In the genomic region with DNA sequence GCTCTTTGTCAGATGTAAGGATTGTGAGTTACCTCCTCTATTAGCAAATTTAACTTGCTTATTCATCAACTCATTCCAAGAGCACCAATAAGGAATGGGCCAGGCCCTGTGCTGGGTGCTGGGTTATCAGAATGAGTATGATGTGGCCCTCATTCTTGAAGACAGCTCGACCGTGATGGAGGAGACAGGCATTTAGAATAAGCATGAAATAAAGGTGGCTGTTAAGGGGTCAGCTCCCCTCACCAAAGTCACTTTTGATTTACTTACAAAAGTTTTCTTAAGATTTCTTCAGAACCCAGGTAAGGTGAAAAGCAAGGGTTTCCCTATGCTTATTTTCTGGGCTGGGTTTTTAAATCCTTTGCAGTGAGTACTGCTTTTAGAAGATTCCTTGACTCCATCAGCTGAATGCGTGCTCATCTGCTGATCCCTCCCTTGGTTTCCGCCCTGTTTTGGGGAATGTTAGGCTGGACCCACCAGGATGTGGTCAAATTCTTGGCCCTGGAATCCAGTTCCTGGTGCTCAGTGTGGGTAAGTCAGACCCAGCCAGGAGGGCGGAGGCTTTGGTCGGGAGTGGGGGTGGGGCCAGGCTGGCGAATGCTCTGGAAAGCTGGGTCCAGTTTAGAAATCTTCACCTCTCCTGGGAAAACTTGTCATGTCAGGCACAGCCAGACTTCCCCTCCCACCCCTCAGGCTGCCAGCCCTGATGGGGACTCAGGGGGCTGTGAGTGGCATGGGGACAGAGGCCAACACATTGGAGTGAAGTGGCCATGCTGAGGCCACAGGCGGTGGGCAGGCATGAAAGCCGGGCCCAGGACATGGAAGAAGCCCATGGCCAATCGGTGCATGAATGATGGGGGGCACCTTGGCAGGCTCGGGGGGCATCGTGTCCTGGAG, we compare ENCODE assay signal across 12 cellular contexts. TPM values are rescaled to one million over a fixed set of nuclear protein-coding genes. Genes with fewer than 3 reads are reported as not detected.
DNase-seq lines count a peak whose midpoint lies in the region; ATAC-seq and TF ChIP-seq lines count a peak whose summit lies in the region.
"Had no signal": no experiment of that assay in that cellular context is flagged by ENCODE, and none has a peak within 500 bp of the region (broad histone marks: within the 10 kb centered on the region; RNA-seq: fewer than 3 reads in every experiment).

No MANE protein-coding gene starts in this region.

- H3K27me3 Mint-ChIP-seq in WTC11 (ENCODE audit: low read depth): peaks cover 6% of the 10 kb centered on the region; the same call in 1 of the 2 replicates

- TF ChIP-seq CTCF in HFF-Myc (IDR thresholded peaks at IDR 0.05; ENCODE audit: low read depth, low read length, missing control alignments) (no peak), WTC11 (IDR thresholded peaks at IDR 0.05) (no peak), foreskin keratinocyte (conservative IDR thresholded peaks at IDR 0.05) (no peak), mucosa of descending colon (IDR thresholded peaks at IDR 0.05) (no peak)

- H3K36me3 Mint-ChIP-seq in WTC11: peaks cover 4% of the 10 kb centered on the region

- H3K9me3 Mint-ChIP-seq in WTC11: peaks cover 12% of the 10 kb centered on the region

- intact Hi-C loops in mucosa of descending colon (cut with DNase I, micrococcal nuclease): no loop called here

- peak overlapping the region; percentile 89 for H3K27ac ChIP-seq in foreskin keratinocyte

- H3K27me3 ChIP-seq in foreskin keratinocyte: no peaks in the 10 kb centered on the region

- H3K4me3 Mint-ChIP-seq in WTC11: no peak overlapping the region

- no peak overlapping the region for H3K27ac Mint-ChIP-seq in WTC11

- CTCF ChIA-PET in WTC11 (lab: Charles Lee): interaction anchor here (0.6 kb wide), 1 partner anchor 64 kb away, joined by 3 read pairs; no protein-coding TSS in a partner anchor

- H3K4me1 Mint-ChIP-seq in WTC11: peaks cover 14% of the 10 kb centered on the region

- DNase-seq in HFF-Myc (ENCODE audit: extremely low read depth, low read depth) (peak; percentile 96), WTC11 (ENCODE audit: low spot score) (no peak), foreskin keratinocyte (peak; percentile 94 to 98), smooth muscle cell of the brain vasculature (ENCODE audit: low read depth, low spot score) (peak; percentile 57), AML-193 (lab: John Stamatoyannopoulos, UW) (no peak), mucosa of descending colon (no peak), COLO829 (ENCODE audit: low spot score) (no peak), inferior parietal cortex (ENCODE audit: extremely low spot score) (no peak)
- DNase-seq: activated CD8-positive, alpha-beta memory T cell treated with anti-CD3 and anti-CD28 coated beads, Interleukin-2, amount 50 U/mL, for 4 hours; cortex of kidney; NCI-H1436 had no signal

- H3K4me1 ChIP-seq in foreskin keratinocyte: peaks cover 54% of the 10 kb centered on the region
- no peaks in the 10 kb centered on the region for H3K4me1 ChIP-seq in mucosa of descending colon (ENCODE audit: low read depth)

- POLR2A ChIA-PET in WTC11 (lab: Charles Lee): interaction anchor here (0.6 kb wide), 1 partner anchor 189 kb away, joined by 3 read pairs; no protein-coding TSS in a partner anchor

- ATAC-seq in WTC11 (peak; percentile 77), foreskin keratinocyte (peak; percentile 85), mucosa of descending colon (no peak)
- ATAC-seq: Right ventricle myocardium inferior had no signal

- H3K4me3 ChIP-seq in HFF-Myc (replicated peaks; ENCODE audit: low read depth, low read length) (peak overlapping the region; percentile 5; the same call in 1 of the 2 replicates), mucosa of descending colon (no peak overlapping the region)

- H3K36me3 ChIP-seq in mucosa of descending colon (ENCODE audit: low read depth): no peaks in the 10 kb centered on the region

- H3K9me3 ChIP-seq in mucosa of descending colon: no peaks in the 10 kb centered on the region

TF ChIP-seq in WTC11, 78 proteins besides CTCF, POLR2A, EP300 and RAD21 (continues in another document):
- TF ChIP-seq, protein P1, sequence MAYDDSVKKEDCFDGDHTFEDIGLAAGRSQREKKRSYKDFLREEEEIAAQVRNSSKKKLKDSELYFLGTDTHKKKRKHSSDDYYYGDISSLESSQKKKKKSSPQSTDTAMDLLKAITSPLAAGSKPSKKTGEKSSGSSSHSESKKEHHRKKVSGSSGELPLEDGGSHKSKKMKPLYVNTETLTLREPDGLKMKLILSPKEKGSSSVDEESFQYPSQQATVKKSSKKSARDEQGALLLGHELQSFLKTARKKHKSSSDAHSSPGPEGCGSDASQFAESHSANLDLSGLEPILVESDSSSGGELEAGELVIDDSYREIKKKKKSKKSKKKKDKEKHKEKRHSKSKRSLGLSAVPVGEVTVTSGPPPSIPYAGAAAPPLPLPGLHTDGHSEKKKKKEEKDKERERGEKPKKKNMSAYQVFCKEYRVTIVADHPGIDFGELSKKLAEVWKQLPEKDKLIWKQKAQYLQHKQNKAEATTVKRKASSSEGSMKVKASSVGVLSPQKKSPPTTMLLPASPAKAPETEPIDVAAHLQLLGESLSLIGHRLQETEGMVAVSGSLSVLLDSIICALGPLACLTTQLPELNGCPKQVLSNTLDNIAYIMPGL (CRISPR knock-in tag; IDR thresholded peaks at IDR 0.05): no peak
- no peak for TF ChIP-seq SMAD3 (CRISPR knock-in tag; IDR thresholded peaks at IDR 0.05; ENCODE audit: borderline replicate concordance)
- TF ChIP-seq ZNF416 (CRISPR knock-in tag; IDR thresholded peaks at IDR 0.05): no peak
- no peak for TF ChIP-seq ZNF138 (CRISPR knock-in tag; conservative IDR thresholded peaks at IDR 0.05)
- TF ChIP-seq ZNF423 (CRISPR knock-in tag; IDR thresholded peaks at IDR 0.05): no peak
- TF ChIP-seq CREM (CRISPR knock-in tag; IDR thresholded peaks at IDR 0.05): no peak
- TF ChIP-seq, protein P2, sequence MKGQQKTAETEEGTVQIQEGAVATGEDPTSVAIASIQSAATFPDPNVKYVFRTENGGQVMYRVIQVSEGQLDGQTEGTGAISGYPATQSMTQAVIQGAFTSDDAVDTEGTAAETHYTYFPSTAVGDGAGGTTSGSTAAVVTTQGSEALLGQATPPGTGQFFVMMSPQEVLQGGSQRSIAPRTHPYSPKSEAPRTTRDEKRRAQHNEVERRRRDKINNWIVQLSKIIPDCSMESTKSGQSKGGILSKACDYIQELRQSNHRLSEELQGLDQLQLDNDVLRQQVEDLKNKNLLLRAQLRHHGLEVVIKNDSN (CRISPR knock-in tag; IDR thresholded peaks at IDR 0.05): no peak
- TF ChIP-seq ATF1 (CRISPR knock-in tag; IDR thresholded peaks at IDR 0.05): no peak
- TF ChIP-seq, protein P3, sequence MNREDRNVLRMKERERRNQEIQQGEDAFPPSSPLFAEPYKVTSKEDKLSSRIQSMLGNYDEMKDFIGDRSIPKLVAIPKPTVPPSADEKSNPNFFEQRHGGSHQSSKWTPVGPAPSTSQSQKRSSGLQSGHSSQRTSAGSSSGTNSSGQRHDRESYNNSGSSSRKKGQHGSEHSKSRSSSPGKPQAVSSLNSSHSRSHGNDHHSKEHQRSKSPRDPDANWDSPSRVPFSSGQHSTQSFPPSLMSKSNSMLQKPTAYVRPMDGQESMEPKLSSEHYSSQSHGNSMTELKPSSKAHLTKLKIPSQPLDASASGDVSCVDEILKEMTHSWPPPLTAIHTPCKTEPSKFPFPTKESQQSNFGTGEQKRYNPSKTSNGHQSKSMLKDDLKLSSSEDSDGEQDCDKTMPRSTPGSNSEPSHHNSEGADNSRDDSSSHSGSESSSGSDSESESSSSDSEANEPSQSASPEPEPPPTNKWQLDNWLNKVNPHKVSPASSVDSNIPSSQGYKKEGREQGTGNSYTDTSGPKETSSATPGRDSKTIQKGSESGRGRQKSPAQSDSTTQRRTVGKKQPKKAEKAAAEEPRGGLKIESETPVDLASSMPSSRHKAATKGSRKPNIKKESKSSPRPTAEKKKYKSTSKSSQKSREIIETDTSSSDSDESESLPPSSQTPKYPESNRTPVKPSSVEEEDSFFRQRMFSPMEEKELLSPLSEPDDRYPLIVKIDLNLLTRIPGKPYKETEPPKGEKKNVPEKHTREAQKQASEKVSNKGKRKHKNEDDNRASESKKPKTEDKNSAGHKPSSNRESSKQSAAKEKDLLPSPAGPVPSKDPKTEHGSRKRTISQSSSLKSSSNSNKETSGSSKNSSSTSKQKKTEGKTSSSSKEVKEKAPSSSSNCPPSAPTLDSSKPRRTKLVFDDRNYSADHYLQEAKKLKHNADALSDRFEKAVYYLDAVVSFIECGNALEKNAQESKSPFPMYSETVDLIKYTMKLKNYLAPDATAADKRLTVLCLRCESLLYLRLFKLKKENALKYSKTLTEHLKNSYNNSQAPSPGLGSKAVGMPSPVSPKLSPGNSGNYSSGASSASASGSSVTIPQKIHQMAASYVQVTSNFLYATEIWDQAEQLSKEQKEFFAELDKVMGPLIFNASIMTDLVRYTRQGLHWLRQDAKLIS (CRISPR knock-in tag; IDR thresholded peaks at IDR 0.05; ENCODE audit: borderline replicate concordance): no peak
- TF ChIP-seq ZNF121 (CRISPR knock-in tag; IDR thresholded peaks at IDR 0.05): no peak
- TF ChIP-seq NFE2L1 (CRISPR knock-in tag; IDR thresholded peaks at IDR 0.05): no peak
- TF ChIP-seq RELA (CRISPR knock-in tag; IDR thresholded peaks at IDR 0.05; ENCODE audit: borderline replicate concordance): no peak
- TF ChIP-seq, protein P4, sequence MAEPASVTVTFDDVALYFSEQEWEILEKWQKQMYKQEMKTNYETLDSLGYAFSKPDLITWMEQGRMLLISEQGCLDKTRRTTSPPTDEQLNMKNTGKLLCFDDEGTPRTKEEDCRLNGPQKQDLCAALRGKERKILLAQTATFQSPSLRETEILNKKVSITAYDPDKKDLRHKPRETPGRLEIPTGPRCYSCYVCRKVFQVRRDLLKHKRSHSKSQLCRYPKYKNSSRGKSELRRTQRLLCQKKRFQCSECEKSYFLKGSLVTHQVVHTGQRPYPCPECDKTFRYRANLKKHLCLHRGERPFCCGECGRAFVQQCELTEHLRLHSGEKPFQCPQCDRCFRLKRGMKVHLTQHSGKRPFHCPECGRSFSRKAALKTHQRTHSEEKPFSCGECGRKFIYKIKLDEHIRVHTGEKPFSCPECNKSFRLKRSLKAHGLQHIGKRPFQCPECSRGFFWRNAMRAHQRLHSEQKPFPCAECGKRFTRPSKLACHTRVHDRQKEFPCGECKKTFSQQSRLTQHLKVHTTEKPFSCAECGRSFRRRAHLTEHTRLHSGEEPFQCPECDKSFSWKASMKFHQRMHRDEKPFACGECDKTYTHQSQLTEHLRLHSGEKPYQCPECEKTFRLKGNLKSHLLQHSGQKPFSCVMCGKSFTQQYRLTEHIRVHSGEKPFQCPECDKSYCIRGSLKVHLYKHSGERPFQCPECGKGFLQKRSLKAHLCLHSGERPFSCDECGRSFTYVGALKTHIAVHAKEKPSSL (CRISPR knock-in tag; conservative IDR thresholded peaks at IDR 0.05): no peak

RNA-seq across cellular contexts. Expression of a gene that starts 15.0 kb away (rescaled TPM):
- total RNA-seq in WTC11 (2021): 0.15 to 0.57 TPM (median 0.18 TPM) in 3 replicates
- 0.42 and 0.75 TPM in 2 replicates for total RNA-seq in foreskin keratinocyte
- polyA plus RNA-seq in foreskin keratinocyte: 0.30 and 0.43 TPM in 2 replicates
- total RNA-seq in mucosa of descending colon: under 1 TPM; 0.25 to 0.65 (median 0.38) TPM
- total RNA-seq: Right ventricle myocardium inferior had no signal

RNA-seq across cellular contexts. Expression of a gene that starts 59.0 kb away (rescaled TPM):
- 0.61 to 2.0 TPM (median 1.9 TPM) in 3 replicates for total RNA-seq in WTC11 (2021)
- total RNA-seq in foreskin keratinocyte: 5.7 and 6.4 TPM in 2 replicates
- polyA plus RNA-seq in foreskin keratinocyte: 4.1 and 5.2 TPM in 2 replicates
- total RNA-seq in mucosa of descending colon: under 1 TPM in 2 of 3 donors, not detected in 1; 0.09 to 0.17 TPM
- total RNA-seq: Right ventricle myocardium inferior had no signal

Comparison
In these comparisons a context has a peak if more than half of its experiments do, and no peak if none do; other contexts are left out.
1. DNase-seq: peak in HFF-Myc (single experiment), foreskin keratinocyte (2 of 2) and smooth muscle cell of the brain vasculature (single experiment); none in WTC11 (single experiment), AML-193 (0 of 2), mucosa of descending colon (0 of 3), COLO829 (single experiment) and inferior parietal cortex (single experiment).